18 cellular contexts compared by ENCODE assay signal in the genomic region with DNA sequence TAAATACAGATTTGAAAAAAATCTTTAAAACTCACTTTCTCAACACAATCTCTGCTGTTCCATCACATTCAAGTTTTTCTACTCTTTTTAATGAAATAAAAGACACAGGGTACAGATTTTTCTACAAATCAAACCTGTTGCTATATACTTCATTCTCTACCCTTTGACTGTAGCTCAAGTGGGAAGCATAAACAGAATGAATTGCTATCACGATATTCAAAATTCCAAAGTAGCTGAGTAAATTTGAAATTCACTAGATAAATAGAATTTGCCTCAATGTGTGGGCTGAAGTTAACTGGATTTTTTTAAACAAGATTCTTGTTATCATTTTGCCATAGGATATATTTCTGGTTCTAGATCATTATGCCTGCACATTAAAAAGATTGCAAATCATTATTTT.
DNase-seq lines count a peak whose midpoint lies in the region; ATAC-seq and TF ChIP-seq lines count a peak whose summit lies in the region.
"Had no signal": no experiment of that assay in that cellular context is flagged by ENCODE, and none has a peak within 500 bp of the region (broad histone marks: within the 10 kb centered on the region; RNA-seq: fewer than 3 reads in every experiment).

No MANE protein-coding gene starts in this region.

- no peaks in the 10 kb centered on the region for H3K9me3 Mint-ChIP-seq in neural progenitor cell
- no peaks in the 10 kb centered on the region for H3K9me3 Mint-ChIP-seq in CD4-positive, alpha-beta T cell
- H3K9me3 Mint-ChIP-seq: CD8-positive, alpha-beta T cell had no signal

- peaks cover 55% of the 10 kb centered on the region for H3K4me1 Mint-ChIP-seq in neural progenitor cell
- H3K4me1 Mint-ChIP-seq in CD4-positive, alpha-beta T cell (ENCODE audit: low read depth) = peaks cover 22% of the 10 kb centered on the region

- no peaks in the 10 kb centered on the region for H3K27me3 Mint-ChIP-seq in neural progenitor cell (ENCODE audit: insufficient read depth, low read depth)
- H3K27me3 Mint-ChIP-seq in CD4-positive, alpha-beta T cell = no peaks in the 10 kb centered on the region

- no peaks in the 10 kb centered on the region for H3K79me2 ChIP-seq in MM.1S (ENCODE audit: low read length)
- H3K79me2 ChIP-seq in neural progenitor cell (ENCODE audit: low read depth) = peaks cover 10% of the 10 kb centered on the region

- no peak overlapping the region for H3K4me3 Mint-ChIP-seq in neural progenitor cell
- H3K4me3 Mint-ChIP-seq in CD4-positive, alpha-beta T cell = no peak overlapping the region
- H3K4me3 Mint-ChIP-seq: CD8-positive, alpha-beta T cell had no signal

- H3K4me1 ChIP-seq in MM.1S (ENCODE audit: low read length) (peaks cover 22% of the 10 kb centered on the region), neural progenitor cell (peaks cover 22% of the 10 kb centered on the region)

- H3K36me3 ChIP-seq in MM.1S (replicated peaks; ENCODE audit: insufficient read depth, low read length) (no peaks in the 10 kb centered on the region), neural progenitor cell (no peaks in the 10 kb centered on the region)
- H3K36me3 ChIP-seq: BLaER1 had no signal

- H3K36me3 Mint-ChIP-seq in neural progenitor cell = peaks cover 21% of the 10 kb centered on the region
- no peaks in the 10 kb centered on the region for H3K36me3 Mint-ChIP-seq in CD4-positive, alpha-beta T cell (ENCODE audit: low read depth)
- H3K36me3 Mint-ChIP-seq: CD8-positive, alpha-beta T cell had no signal

- no peaks in the 10 kb centered on the region for H3K27me3 ChIP-seq in AG04450 (ENCODE audit: control insufficient read depth, insufficient read depth, low read length)
- no peaks in the 10 kb centered on the region for H3K27me3 ChIP-seq in MM.1S (replicated peaks; ENCODE audit: insufficient read depth, low read length)
- no peaks in the 10 kb centered on the region for H3K27me3 ChIP-seq in neural progenitor cell
- no peaks in the 10 kb centered on the region for H3K27me3 ChIP-seq in CD4-positive, alpha-beta T cell (ENCODE audit: control insufficient read depth, insufficient read depth, low read length)
- H3K27me3 ChIP-seq: BLaER1 had no signal

- intact Hi-C loops in CD4-positive, alpha-beta T cell (cut with DNase I, micrococcal nuclease) = no loop called here

- ATAC-seq in GM18511 (IDR thresholded peaks at IDR 0.05; ENCODE audit: unreplicated experiment) = no peak
- no peak for ATAC-seq in CD4-positive, alpha-beta T cell (ENCODE audit: poor library complexity)
- ATAC-seq: CD8-positive, alpha-beta T cell; PC-3 had no signal

- no peaks in the 10 kb centered on the region for H3K9me2 ChIP-seq in MM.1S (replicated peaks; ENCODE audit: insufficient read depth, low read length)

- DNase-seq in AG04450 (ENCODE audit: low read depth, low spot score) (peak; percentile 8), MM.1S (no peak), fibroblast of the aortic adventitia (ENCODE audit: low read depth) (peak; percentile 4), neural progenitor cell (ENCODE audit: low spot score) (no peak), AG20443 (ENCODE audit: low spot score) (no peak)
- no peak for DNase-seq in CD4-positive, alpha-beta T cell
- DNase-seq: Calu3; CD8-positive, alpha-beta T cell; MV-4-11; NCI-H187; NCI-H2107; NCI-H524; PC-3; RPMI8226; SHP77 treated with DMSO at 0.1 percent for 48 hours had no signal

- CTCF ChIA-PET in AG04450 (lab: Charles Lee) = no interaction called here
- CTCF ChIA-PET in CD4-positive, alpha-beta T cell (lab: Charles Lee) = no interaction called here

- H3K27ac Mint-ChIP-seq in neural progenitor cell = no peak overlapping the region
- no peak overlapping the region for H3K27ac Mint-ChIP-seq in CD4-positive, alpha-beta T cell
- H3K27ac Mint-ChIP-seq: CD8-positive, alpha-beta T cell had no signal

- POLR2A ChIA-PET in AG04450 (lab: Yijun Ruan, JAX) = interaction anchor here (1.5 kb wide), 1 partner anchor 113 kb away, joined by 4 read pairs; no protein-coding TSS in a partner anchor
- POLR2A ChIA-PET in CD4-positive, alpha-beta T cell (lab: Charles Lee) = no interaction called here

- H3K9ac ChIP-seq in MM.1S (ENCODE audit: low read length) = no peak overlapping the region
- H3K9ac ChIP-seq in neural progenitor cell = no peak overlapping the region
- H3K9ac ChIP-seq: BLaER1 had no signal

- no peak overlapping the region for H3K27ac ChIP-seq in AG04450 (ENCODE audit: low read depth, low read length)
- peak overlapping the region; percentile 81; the same call in 1 of the 2 replicates for H3K27ac ChIP-seq in MM.1S (ENCODE audit: low read length)
- H3K27ac ChIP-seq in neural progenitor cell = peak overlapping the region; percentile 50
- H3K27ac ChIP-seq in CD4-positive, alpha-beta T cell (ENCODE audit: low read depth, low read length) = no peak overlapping the region
- H3K27ac ChIP-seq: BLaER1 had no signal

- TF ChIP-seq CTCF in AG04450 (IDR thresholded peaks at IDR 0.05; ENCODE audit: low read depth, low read length) (no peak), MM.1S (IDR thresholded peaks at IDR 0.05; ENCODE audit: low read length) (no peak), fibroblast of the aortic adventitia (IDR thresholded peaks at IDR 0.05; ENCODE audit: insufficient read depth, low read length) (no peak), neural progenitor cell (IDR thresholded peaks at IDR 0.05) (no peak)
- TF ChIP-seq CTCF in CD4-positive, alpha-beta T cell (IDR thresholded peaks at IDR 0.05) = no peak

- H4K20me1 ChIP-seq in MM.1S (ENCODE audit: insufficient read depth, low read length) (no peaks in the 10 kb centered on the region), neural progenitor cell (ENCODE audit: low read depth) (peaks cover 88% of the 10 kb centered on the region)
- H4K20me1 ChIP-seq: BLaER1 had no signal

- H3K4me2 ChIP-seq in MM.1S (ENCODE audit: low read depth, low read length) = no peak overlapping the region; the same call in 1 of the 2 replicates
- H3K4me2 ChIP-seq in neural progenitor cell = no peak overlapping the region

- H3K9me3 ChIP-seq in AG04450 (ENCODE audit: control insufficient read depth, insufficient read depth, low read length) = no peaks in the 10 kb centered on the region
- no peaks in the 10 kb centered on the region for H3K9me3 ChIP-seq in MM.1S (replicated peaks; ENCODE audit: insufficient read depth, low read length)
- H3K9me3 ChIP-seq in neural progenitor cell (ENCODE audit: low read depth) = no peaks in the 10 kb centered on the region
- no peaks in the 10 kb centered on the region for H3K9me3 ChIP-seq in CD4-positive, alpha-beta T cell (ENCODE audit: control insufficient read depth, low read length)
- H3K9me3 ChIP-seq: BLaER1 had no signal

- no peak overlapping the region for H2AFZ ChIP-seq in MM.1S (ENCODE audit: low read length)
- H2AFZ ChIP-seq in neural progenitor cell (replicated peaks) = no peak overlapping the region

- H3K4me3 ChIP-seq in AG04450 (ENCODE audit: low read depth, low read length) = no peak overlapping the region
- H3K4me3 ChIP-seq in MM.1S (ENCODE audit: low read length) = no peak overlapping the region
- no peak overlapping the region for H3K4me3 ChIP-seq in fibroblast of the aortic adventitia (ENCODE audit: low read depth, low read length)
- H3K4me3 ChIP-seq in neural progenitor cell = no peak overlapping the region
- H3K4me3 ChIP-seq: BLaER1, K562 had no signal

- peaks cover 12% of the 10 kb centered on the region for H3F3A ChIP-seq in MM.1S (ENCODE audit: insufficient read depth, low read length)
- peaks cover 10% of the 10 kb centered on the region for H3F3A ChIP-seq in neural progenitor cell (ENCODE audit: low read depth)

Comparison
In these comparisons a context has a peak if more than half of its experiments do, and no peak if none do; other contexts are left out.
1. DNase-seq: peak in AG04450 (single experiment) and fibroblast of the aortic adventitia (single experiment); none in MM.1S (single experiment), neural progenitor cell (single experiment), CD4-positive, alpha-beta T cell (0 of 10) and AG20443 (single experiment).
2. H3K27ac ChIP-seq: peak in MM.1S (single experiment) and neural progenitor cell (single experiment); none in AG04450 (single experiment) and CD4-positive, alpha-beta T cell (single experiment).